ENCODE assay signal across 9 cellular contexts in genomic region chr5:147509041-147509709, GRCh38. TPM values are rescaled to one million over a fixed set of nuclear protein-coding genes. Genes with fewer than 3 reads are reported as not detected.
DNase-seq lines count a peak whose midpoint lies in the region; ATAC-seq and TF ChIP-seq lines count a peak whose summit lies in the region.
"Had no signal": no experiment of that assay in that cellular context is flagged by ENCODE, and none has a peak within 500 bp of the region (broad histone marks: within the 10 kb centered on the region; RNA-seq: fewer than 3 reads in every experiment).

No MANE protein-coding gene starts in this region.

- H3K4me3 ChIP-seq in iPS-18c (ENCODE audit: insufficient read depth, low read depth, low read length) (peak overlapping the region; percentile 86), stomach (peak overlapping the region; percentile 52 to 65 (median 56))

- peak overlapping the region; percentile 69 for H3K4me3 Mint-ChIP-seq in WTC11
- no peak overlapping the region for H3K4me3 Mint-ChIP-seq in natural killer cell treated with Interleukin-12 subunit alpha and Interleukin-12 subunit beta and Interleukin-15 and Interleukin-18, amount 100 ng/mL, for 72 hours
- H3K4me3 Mint-ChIP-seq: memory B cell had no signal

- CTCF ChIA-PET in WTC11 (lab: Charles Lee), result interaction anchor here (1.0 to 3.4 kb wide), 7 partner anchors 10 to 68 kb away, joined by 3 to 30 read pairs (median 7); no protein-coding TSS in a partner anchor

- TF ChIP-seq EP300 in stomach (IDR thresholded peaks at IDR 0.05), result no peak

- POLR2A ChIA-PET in WTC11 (lab: Charles Lee), result interaction anchor here (0.5 to 1.2 kb wide), 3 partner anchors 54 to 68 kb away, joined by 3 to 4 read pairs (median 3); no protein-coding TSS in a partner anchor

- TF ChIP-seq CTCF in WTC11 (IDR thresholded peaks at IDR 0.05), result no peak
- TF ChIP-seq CTCF in stomach (IDR thresholded peaks at IDR 0.05), result no peak

- H3K36me3 ChIP-seq in stomach, result no peaks in the 10 kb centered on the region

- WGBS in stomach, 5 donors, result 1 to 4% (median 3%) methylated on average over 29 to 50 of the region's 50 CpGs

- peak; percentile 51 for ATAC-seq in WTC11
- ATAC-seq in natural killer cell treated with Interleukin-12 subunit alpha and Interleukin-12 subunit beta and Interleukin-15 and Interleukin-18, amount 100 ng/mL, for 72 hours, result no peak

- peaks cover 20% of the 10 kb centered on the region for H3K27me3 Mint-ChIP-seq in WTC11 (ENCODE audit: low read depth)
- H3K27me3 Mint-ChIP-seq in natural killer cell treated with Interleukin-12 subunit alpha and Interleukin-12 subunit beta and Interleukin-15 and Interleukin-18, amount 100 ng/mL, for 72 hours, result peaks cover 28 to 42% of the 10 kb centered on the region in 2 donors

- no peak for TF ChIP-seq POLR2A in stomach (IDR thresholded peaks at IDR 0.05)

- peaks cover 6 to 28% (median 16%) of the 10 kb centered on the region in 4 donors for H3K4me1 ChIP-seq in stomach

- H3K9me3 Mint-ChIP-seq in WTC11, result peaks cover 9% of the 10 kb centered on the region
- H3K9me3 Mint-ChIP-seq in natural killer cell treated with Interleukin-12 subunit alpha and Interleukin-12 subunit beta and Interleukin-15 and Interleukin-18, amount 100 ng/mL, for 72 hours, result no peaks in the 10 kb centered on the region

- DNase-seq in DMS 273 (lab: John Stamatoyannopoulos, UW; ENCODE audit: unreplicated experiment) (peak; percentile 72), DMS 273 treated with DMSO at 0.1 percent for 48 hours (lab: John Stamatoyannopoulos, UW) (no peak), WTC11 (ENCODE audit: low spot score) (peak; percentile 43), stomach (no peak), pons (ENCODE audit: low spot score) (no peak)
- no peak for DNase-seq in activated effector memory CD4-positive, alpha-beta T cell treated with anti-CD3 and anti-CD28 coated beads, Interleukin-2, amount 50 U/mL, for 16 hours
- no peak for DNase-seq in natural killer cell treated with Interleukin-12 subunit alpha and Interleukin-12 subunit beta and Interleukin-15 and Interleukin-18, amount 100 ng/mL, for 72 hours (ENCODE audit: low spot score)

- peaks cover 0 to 46% (median 25%) of the 10 kb centered on the region in 3 donors for H3K27me3 ChIP-seq in stomach

- no peak overlapping the region for H3K27ac Mint-ChIP-seq in WTC11
- no peak overlapping the region for H3K27ac Mint-ChIP-seq in natural killer cell treated with Interleukin-12 subunit alpha and Interleukin-12 subunit beta and Interleukin-15 and Interleukin-18, amount 100 ng/mL, for 72 hours
- H3K27ac Mint-ChIP-seq: memory B cell had no signal

- peak overlapping the region; percentile 31 to 86 (median 78) for H3K27ac ChIP-seq in stomach

- intact Hi-C loops in stomach (cut with DNase I; ENCODE audit: low total_unique reads), result no loop called here

- H3K36me3 Mint-ChIP-seq in WTC11, result peaks cover 6% of the 10 kb centered on the region
- H3K36me3 Mint-ChIP-seq in natural killer cell treated with Interleukin-12 subunit alpha and Interleukin-12 subunit beta and Interleukin-15 and Interleukin-18, amount 100 ng/mL, for 72 hours, result peaks cover 5% of the 10 kb centered on the region
- H3K36me3 Mint-ChIP-seq: memory B cell had no signal

- H3K9me3 ChIP-seq in iPS-18c (ENCODE audit: control insufficient read depth, insufficient read depth, low read length) (no peaks in the 10 kb centered on the region), stomach (no peaks in the 10 kb centered on the region)

- H3K4me1 Mint-ChIP-seq in WTC11, result peaks cover 29% of the 10 kb centered on the region
- peaks cover 0 to 3% of the 10 kb centered on the region in 2 donors for H3K4me1 Mint-ChIP-seq in natural killer cell treated with Interleukin-12 subunit alpha and Interleukin-12 subunit beta and Interleukin-15 and Interleukin-18, amount 100 ng/mL, for 72 hours (ENCODE audit: low read depth in 2 of 2)
- H3K4me1 Mint-ChIP-seq: memory B cell had no signal

TF ChIP-seq in WTC11, 78 proteins besides CTCF, POLR2A, EP300 and RAD21:
- TF ChIP-seq SP1 (CRISPR knock-in tag; conservative IDR thresholded peaks at IDR 0.05) (peak; percentile 45; the same call in 1 of the 2 replicates), KAT7 (CRISPR knock-in tag; IDR thresholded peaks at IDR 0.05; ENCODE audit: borderline replicate concordance) (0 out of 2 replicates have a peak, but pooled peaks have one; percentile 34), RORB (CRISPR knock-in tag; IDR thresholded peaks at IDR 0.05) (no peak), ZNF512 (CRISPR knock-in tag; IDR thresholded peaks at IDR 0.05; ENCODE audit: borderline replicate concordance) (no peak), NFE2L1 (CRISPR knock-in tag; IDR thresholded peaks at IDR 0.05) (0 out of 2 replicates have a peak, but pooled peaks have one; percentile 41), ZNF396 (CRISPR knock-in tag; IDR thresholded peaks at IDR 0.05; ENCODE audit: borderline replicate concordance) (no peak), GTF2I (CRISPR knock-in tag; conservative IDR thresholded peaks at IDR 0.05) (no peak), CREM (CRISPR knock-in tag; IDR thresholded peaks at IDR 0.05) (no peak), SMAD4 (CRISPR knock-in tag; IDR thresholded peaks at IDR 0.05) (peak; percentile 62; the same call in 1 of the 2 replicates), E2F4 (CRISPR knock-in tag; IDR thresholded peaks at IDR 0.05; ENCODE audit: borderline replicate concordance, low read depth) (no peak; the same call in 1 of the 2 replicates), ZNF532 (CRISPR knock-in tag; IDR thresholded peaks at IDR 0.05; ENCODE audit: borderline replicate concordance) (no peak), ZNF232 (CRISPR knock-in tag; IDR thresholded peaks at IDR 0.05) (no peak), NFATC4 (CRISPR knock-in tag; IDR thresholded peaks at IDR 0.05) (no peak), ZMAT4 (CRISPR knock-in tag; IDR thresholded peaks at IDR 0.05) (no peak), ZBTB21 (CRISPR knock-in tag; IDR thresholded peaks at IDR 0.05; ENCODE audit: borderline replicate concordance) (no peak), ZNF121 (CRISPR knock-in tag; IDR thresholded peaks at IDR 0.05) (no peak)
TF ChIP-seq in WTC11: peak in this region for 4.

RNA-seq across cellular contexts. Expression of gene DPYSL3, which starts 0.7 kb away (rescaled TPM):
- total RNA-seq in WTC11 (2021) (329 to 358 TPM (median 338 TPM) in 3 replicates), stomach (100 to 1,000 TPM in 1 of 5 donors, 10 to 100 TPM in 4; 23.5 to 144 (median 67.0) TPM)
- 10 to 100 TPM; 15.0 to 26.3 (median 24.3) TPM for polyA plus RNA-seq in stomach
- under 1 TPM in 1 of 2 donors, not detected in 1; 0.07 TPM for total RNA-seq in natural killer cell treated with Interleukin-12 subunit alpha and Interleukin-12 subunit beta and Interleukin-15 and Interleukin-18, amount 100 ng/mL, for 72 hours

Comparison
In these comparisons a context has a peak if more than half of its experiments do, and no peak if none do; other contexts are left out.
1. DNase-seq: peak in DMS 273 (single experiment) and WTC11 (single experiment); none in DMS 273 treated with DMSO at 0.1 percent for 48 hours (single experiment), stomach (single experiment), pons (single experiment), activated effector memory CD4-positive, alpha-beta T cell treated with anti-CD3 and anti-CD28 coated beads, Interleukin-2, amount 50 U/mL, for 16 hours (single experiment) and natural killer cell treated with Interleukin-12 subunit alpha and Interleukin-12 subunit beta and Interleukin-15 and Interleukin-18, amount 100 ng/mL, for 72 hours (single experiment).
2. RNA of gene DPYSL3, which starts 0.7 kb away (total RNA-seq): 329 to 358 TPM in WTC11 and 23.5 to 144 TPM in stomach; 0.07 TPM in natural killer cell treated with Interleukin-12 subunit alpha and Interleukin-12 subunit beta and Interleukin-15 and Interleukin-18, amount 100 ng/mL, for 72 hours; every median in the first group is over 10 times any median in the second.